8 cellular contexts compared by ENCODE assay signal in genomic region chr12:19129486-19130223, GRCh38. TPM values are rescaled to one million over a fixed set of nuclear protein-coding genes. Genes with fewer than 3 reads are reported as not detected.
A peak's percentile ranks its signal among the peaks of the same experiment; 100 is the strongest.
DNase-seq lines count a peak whose midpoint lies in the region; ATAC-seq and TF ChIP-seq lines count a peak whose summit lies in the region.

A gene with protein sequence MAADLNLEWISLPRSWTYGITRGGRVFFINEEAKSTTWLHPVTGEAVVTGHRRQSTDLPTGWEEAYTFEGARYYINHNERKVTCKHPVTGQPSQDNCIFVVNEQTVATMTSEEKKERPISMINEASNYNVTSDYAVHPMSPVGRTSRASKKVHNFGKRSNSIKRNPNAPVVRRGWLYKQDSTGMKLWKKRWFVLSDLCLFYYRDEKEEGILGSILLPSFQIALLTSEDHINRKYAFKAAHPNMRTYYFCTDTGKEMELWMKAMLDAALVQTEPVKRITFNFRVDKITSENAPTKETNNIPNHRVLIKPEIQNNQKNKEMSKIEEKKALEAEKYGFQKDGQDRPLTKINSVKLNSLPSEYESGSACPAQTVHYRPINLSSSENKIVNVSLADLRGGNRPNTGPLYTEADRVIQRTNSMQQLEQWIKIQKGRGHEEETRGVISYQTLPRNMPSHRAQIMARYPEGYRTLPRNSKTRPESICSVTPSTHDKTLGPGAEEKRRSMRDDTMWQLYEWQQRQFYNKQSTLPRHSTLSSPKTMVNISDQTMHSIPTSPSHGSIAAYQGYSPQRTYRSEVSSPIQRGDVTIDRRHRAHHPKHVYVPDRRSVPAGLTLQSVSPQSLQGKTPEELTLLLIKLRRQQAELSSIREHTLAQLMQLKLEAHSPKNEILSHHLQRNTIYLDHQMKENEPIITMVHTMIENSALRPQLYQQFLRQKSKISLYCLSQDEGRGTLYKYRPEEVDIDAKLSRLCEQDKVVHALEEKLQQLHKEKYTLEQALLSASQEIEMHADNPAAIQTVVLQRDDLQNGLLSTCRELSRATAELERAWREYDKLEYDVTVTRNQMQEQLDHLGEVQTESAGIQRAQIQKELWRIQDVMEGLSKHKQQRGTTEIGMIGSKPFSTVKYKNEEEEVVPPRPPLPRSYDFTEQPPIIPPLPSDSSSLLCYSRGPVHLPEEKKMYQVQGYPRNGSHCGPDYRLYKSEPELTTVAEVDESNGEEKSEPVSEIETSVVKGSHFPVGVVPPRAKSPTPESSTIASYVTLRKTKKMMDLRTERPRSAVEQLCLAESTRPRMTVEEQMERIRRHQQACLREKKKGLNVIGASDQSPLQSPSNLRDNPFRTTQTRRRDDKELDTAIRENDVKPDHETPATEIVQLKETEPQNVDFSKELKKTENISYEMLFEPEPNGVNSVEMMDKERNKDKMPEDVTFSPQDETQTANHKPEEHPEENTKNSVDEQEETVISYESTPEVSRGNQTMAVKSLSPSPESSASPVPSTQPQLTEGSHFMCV (plus strand): TSS chr12:19129733. CDS start chr12:19129800, 67 bp downstream.

- peak within 1 kb of the TSS; percentile 81 for H3K4me3 Mint-ChIP-seq in activated naive CD8-positive, alpha-beta T cell treated with anti-CD3 and anti-CD28 coated beads, Interleukin-2, amount 50 U/mL, for 24 hours

- peak within 1 kb of the TSS; percentile 89 for H3K9ac ChIP-seq in HUES6 (ENCODE audit: low read length)

- peaks cover 43% of the 10 kb centered on the region for H3K27me3 Mint-ChIP-seq in activated naive CD8-positive, alpha-beta T cell treated with anti-CD3 and anti-CD28 coated beads, Interleukin-2, amount 50 U/mL, for 24 hours

- H3K4me3 ChIP-seq in HUES6 (ENCODE audit: low read depth, low read length) (peak within 1 kb of the TSS; percentile 89), Peyer's patch (peak within 1 kb of the TSS; percentile 55 to 99 (median 84)), neutrophil (ENCODE audit: low read depth in 1 of 2, low read length in 1 of 2) (peak within 1 kb of the TSS; percentile 47 to 60)

- TF ChIP-seq CTCF in Peyer's patch (IDR thresholded peaks at IDR 0.05): peak in 4 of 6 experiments; percentile 10 to 51 (median 44)
- no peak for TF ChIP-seq CTCF in neutrophil (IDR thresholded peaks at IDR 0.05)

- H3K9me3 Mint-ChIP-seq in activated naive CD8-positive, alpha-beta T cell treated with anti-CD3 and anti-CD28 coated beads, Interleukin-2, amount 50 U/mL, for 24 hours: peaks cover 13% of the 10 kb centered on the region

- H3K27ac ChIP-seq in HUES6 (ENCODE audit: low read depth, low read length) (peak within 1 kb of the TSS; percentile 79), Peyer's patch (peak within 1 kb of the TSS; percentile 71 to 96 (median 88)), neutrophil (no peak within 1 kb of the TSS)

- peak; percentile 23 for TF ChIP-seq POLR2A in Peyer's patch (IDR thresholded peaks at IDR 0.05)

- DNase-seq in GM03348 (ENCODE audit: low spot score) (peak; percentile 97), Peyer's patch (peak; percentile 18 to 82 (median 76)), head of caudate nucleus (peak; percentile 36 to 87 (median 74)), ureter (ENCODE audit: low spot score) (peak; percentile 74)
- DNase-seq in activated naive CD8-positive, alpha-beta T cell treated with anti-CD3 and anti-CD28 coated beads, Interleukin-2, amount 50 U/mL, for 24 hours: peak; percentile 47

- H3K27ac Mint-ChIP-seq in activated naive CD8-positive, alpha-beta T cell treated with anti-CD3 and anti-CD28 coated beads, Interleukin-2, amount 50 U/mL, for 24 hours: no peak within 1 kb of the TSS

- H3K36me3 ChIP-seq in HUES6 (ENCODE audit: control insufficient read depth, insufficient read depth, low read length): peaks cover 11% of the 10 kb centered on the region; the same call in 1 of the 2 replicates
- H3K36me3 ChIP-seq in Peyer's patch: no peaks in the 10 kb centered on the region
- no peaks in the 10 kb centered on the region for H3K36me3 ChIP-seq in neutrophil

- ATAC-seq in activated naive CD8-positive, alpha-beta T cell treated with anti-CD3 and anti-CD28 coated beads, Interleukin-2, amount 50 U/mL, for 24 hours: peak; percentile 59
- no peak for ATAC-seq in HG03342 (IDR thresholded peaks at IDR 0.05; ENCODE audit: unreplicated experiment)

- H3K4me1 ChIP-seq in HUES6 (ENCODE audit: control insufficient read depth, insufficient read depth, low read length) (peaks cover 27% of the 10 kb centered on the region), Peyer's patch (peaks cover 0 to 8% (median 0%) of the 10 kb centered on the region in 4 donors), neutrophil (ENCODE audit: control insufficient read depth in 1 of 2, insufficient read depth in 1 of 2, low read depth in 1 of 2, low read length in 1 of 2) (peaks cover 9 to 16% of the 10 kb centered on the region in 2 experiments)

- H3K27me3 ChIP-seq in HUES6 (ENCODE audit: control insufficient read depth, insufficient read depth, low read length) (no peaks in the 10 kb centered on the region), Peyer's patch (no peaks in the 10 kb centered on the region), neutrophil (peaks cover 59% of the 10 kb centered on the region)

- no peaks in the 10 kb centered on the region for H3K36me3 Mint-ChIP-seq in activated naive CD8-positive, alpha-beta T cell treated with anti-CD3 and anti-CD28 coated beads, Interleukin-2, amount 50 U/mL, for 24 hours (ENCODE audit: low read depth)

- H3K9me3 ChIP-seq in HUES6 (ENCODE audit: control insufficient read depth, insufficient read depth, low read depth, low read length) (peaks cover 26% of the 10 kb centered on the region), Peyer's patch (no peaks in the 10 kb centered on the region), neutrophil (no peaks in the 10 kb centered on the region)

- intact Hi-C loops in head of caudate nucleus (cut with DNase I): no loop called here

- H3K4me1 Mint-ChIP-seq in activated naive CD8-positive, alpha-beta T cell treated with anti-CD3 and anti-CD28 coated beads, Interleukin-2, amount 50 U/mL, for 24 hours: peaks cover 19% of the 10 kb centered on the region

RNA-seq across cellular contexts. Expression of the gene that starts here (rescaled TPM):
- 10 to 100 TPM; 34.7 to 59.4 (median 41.7) TPM for total RNA-seq in Peyer's patch
- total RNA-seq in ureter: 102 TPM

Comparison
In these comparisons a context has a peak if more than half of its experiments do, and no peak if none do; other contexts are left out.
1. DNase-seq: peak in every context shown above with its lines; median percentile 97 in GM03348; 76 in Peyer's patch; 74 in head of caudate nucleus; 74 in ureter; 47 in activated naive CD8-positive, alpha-beta T cell treated with anti-CD3 and anti-CD28 coated beads, Interleukin-2, amount 50 U/mL, for 24 hours.